In genomic region chr21:19547951-19548635, GRCh38 we compare ENCODE assay signal across 18 cellular contexts.
A peak's percentile ranks its signal among the peaks of the same experiment; 100 is the strongest.
DNase-seq lines count a peak whose midpoint lies in the region; ATAC-seq and TF ChIP-seq lines count a peak whose summit lies in the region.
"Had no signal": no experiment of that assay in that cellular context is flagged by ENCODE, and none has a peak within 500 bp of the region (broad histone marks: within the 10 kb centered on the region; RNA-seq: fewer than 3 reads in every experiment).

No MANE protein-coding gene starts in this region.

- no peaks in the 10 kb centered on the region for H4K20me1 ChIP-seq in smooth muscle cell (ENCODE audit: low read depth)
- H4K20me1 ChIP-seq: BLaER1 had no signal

- TF ChIP-seq CTCF in uterus (IDR thresholded peaks at IDR 0.05) (no peak), smooth muscle cell (IDR thresholded peaks at IDR 0.05; ENCODE audit: borderline replicate concordance, insufficient read depth, poor library complexity, severe bottlenecking) (no peak)

- 79% methylated on average over 2 of the region's 2 CpGs for WGBS in smooth muscle cell (ENCODE audit: low lambda C conversion rate)

- no peak for TF ChIP-seq POLR2A in uterus (IDR thresholded peaks at IDR 0.05)

- no peak overlapping the region for H3K4me3 ChIP-seq in uterus
- no peak overlapping the region for H3K4me3 ChIP-seq in smooth muscle cell
- H3K4me3 ChIP-seq: BLaER1 had no signal

- no peaks in the 10 kb centered on the region for H3K79me2 ChIP-seq in smooth muscle cell (ENCODE audit: low read depth)

- H3K9me3 Mint-ChIP-seq in natural killer cell treated with Interleukin-12 subunit alpha and Interleukin-12 subunit beta and Interleukin-15 and Interleukin-18, amount 100 ng/mL, for 72 hours, result peaks cover 11% of the 10 kb centered on the region

- H2AFZ ChIP-seq in smooth muscle cell (ENCODE audit: low read depth), result no peak overlapping the region

- no peak overlapping the region for H3K4me2 ChIP-seq in smooth muscle cell
- H3K4me2 ChIP-seq: BLaER1 had no signal

- H3K27me3 Mint-ChIP-seq in natural killer cell treated with Interleukin-12 subunit alpha and Interleukin-12 subunit beta and Interleukin-15 and Interleukin-18, amount 100 ng/mL, for 72 hours, result no peaks in the 10 kb centered on the region

- H3F3A ChIP-seq in smooth muscle cell (ENCODE audit: low read depth), result no peaks in the 10 kb centered on the region

- no peaks in the 10 kb centered on the region for H3K4me1 Mint-ChIP-seq in natural killer cell treated with Interleukin-12 subunit alpha and Interleukin-12 subunit beta and Interleukin-15 and Interleukin-18, amount 100 ng/mL, for 72 hours (ENCODE audit: low read depth in 2 of 2)

- H3K4me1 ChIP-seq in uterus (no peaks in the 10 kb centered on the region), smooth muscle cell (ENCODE audit: low read depth) (no peaks in the 10 kb centered on the region)
- H3K4me1 ChIP-seq: BLaER1 had no signal

- H3K36me3 Mint-ChIP-seq in natural killer cell treated with Interleukin-12 subunit alpha and Interleukin-12 subunit beta and Interleukin-15 and Interleukin-18, amount 100 ng/mL, for 72 hours, result peaks cover 7% of the 10 kb centered on the region
- H3K36me3 Mint-ChIP-seq: CD8-positive, alpha-beta T cell had no signal

- no peak for ATAC-seq in natural killer cell treated with Interleukin-12 subunit alpha and Interleukin-12 subunit beta and Interleukin-15 and Interleukin-18, amount 100 ng/mL, for 72 hours
- no peak for ATAC-seq in GM21390 (IDR thresholded peaks at IDR 0.05; ENCODE audit: unreplicated experiment)
- ATAC-seq: CD8-positive, alpha-beta T cell; PC-3 had no signal

- H3K9me3 ChIP-seq in uterus (no peaks in the 10 kb centered on the region), smooth muscle cell (replicated peaks; ENCODE audit: low read depth) (no peaks in the 10 kb centered on the region)

- no peak overlapping the region for H3K4me3 Mint-ChIP-seq in natural killer cell treated with Interleukin-12 subunit alpha and Interleukin-12 subunit beta and Interleukin-15 and Interleukin-18, amount 100 ng/mL, for 72 hours
- H3K4me3 Mint-ChIP-seq: CD8-positive, alpha-beta T cell had no signal

- H3K9ac ChIP-seq in smooth muscle cell (ENCODE audit: low read depth), result no peak overlapping the region
- H3K9ac ChIP-seq: BLaER1 had no signal

- H3K27ac Mint-ChIP-seq in natural killer cell treated with Interleukin-12 subunit alpha and Interleukin-12 subunit beta and Interleukin-15 and Interleukin-18, amount 100 ng/mL, for 72 hours, result no peak overlapping the region
- H3K27ac Mint-ChIP-seq: CD8-positive, alpha-beta T cell had no signal

- H3K27me3 ChIP-seq in uterus, result no peaks in the 10 kb centered on the region
- H3K27me3 ChIP-seq in smooth muscle cell (ENCODE audit: low read depth), result no peaks in the 10 kb centered on the region
- H3K27me3 ChIP-seq: BLaER1 had no signal

- peak; percentile 75 for DNase-seq in Ammon's horn (ENCODE audit: low spot score)
- peak; percentile 83 for DNase-seq in NCI-H1105 treated with DMSO at 0.1 percent for 48 hours (lab: John Stamatoyannopoulos, UW)
- peak; percentile 28 for DNase-seq in middle frontal gyrus (ENCODE audit: extremely low spot score, low spot score)
- no peak for DNase-seq in natural killer cell treated with Interleukin-12 subunit alpha and Interleukin-12 subunit beta and Interleukin-15 and Interleukin-18, amount 100 ng/mL, for 72 hours (ENCODE audit: low spot score)
- DNase-seq in uterus, result no peak
- DNase-seq in smooth muscle cell (lab: John Stamatoyannopoulos, UW; ENCODE audit: unreplicated experiment), result no peak
- DNase-seq: CD8-positive, alpha-beta T cell; GF-D8; KBM-7; NCI-H1694; NCI-H2107; NCI-H226; NCI-H526; PC-3 had no signal

- no peaks in the 10 kb centered on the region for H3K36me3 ChIP-seq in uterus
- H3K36me3 ChIP-seq in smooth muscle cell (ENCODE audit: low read depth), result no peaks in the 10 kb centered on the region
- H3K36me3 ChIP-seq: BLaER1 had no signal

- H3K27ac ChIP-seq in cingulate gyrus (ENCODE audit: low read depth, low read length) (peak overlapping the region; percentile 90), uterus (no peak overlapping the region), smooth muscle cell (ENCODE audit: low read depth) (no peak overlapping the region)
- H3K27ac ChIP-seq: BLaER1, RWPE1 had no signal

- intact Hi-C loops in uterus (cut with DNase I; ENCODE audit: low total_unique reads), result no loop called here

Comparison
In these comparisons a context has a peak if more than half of its experiments do, and no peak if none do; other contexts are left out.
1. DNase-seq: peak in Ammon's horn (single experiment), NCI-H1105 treated with DMSO at 0.1 percent for 48 hours (single experiment) and middle frontal gyrus (single experiment); none in natural killer cell treated with Interleukin-12 subunit alpha and Interleukin-12 subunit beta and Interleukin-15 and Interleukin-18, amount 100 ng/mL, for 72 hours (single experiment), uterus (0 of 2) and smooth muscle cell (single experiment).